1 cellular context compared by ENCODE assay signal in genomic region chr13:113803409-113804016, GRCh38.
TF ChIP-seq lines count a peak whose summit lies in the region.

No MANE protein-coding gene starts in this region.

TF ChIP-seq in H1, 55 proteins besides CTCF, POLR2A, EP300 and RAD21:
- TF ChIP-seq SIN3A (conservative IDR thresholded peaks at IDR 0.05 in 1 of 2, IDR thresholded peaks at IDR 0.05 in 1 of 2; ENCODE audit: low read depth in 1 of 2, low read length in 2 of 2) (no peak), RNF2 (IDR thresholded peaks at IDR 0.05; ENCODE audit: borderline replicate concordance, low read depth, low read length, missing control alignments, poor library complexity, severe bottlenecking) (no peak), ZNF274 (IDR thresholded peaks at IDR 0.05; ENCODE audit: borderline replicate concordance, extremely low read depth, low read length) (no peak), GTF2F1 (IDR thresholded peaks at IDR 0.05; ENCODE audit: borderline replicate concordance, low read depth, low read length) (no peak), FOSL1 (IDR thresholded peaks at IDR 0.05; ENCODE audit: insufficient read depth, low read depth, low read length) (no peak), RXRA (IDR thresholded peaks at IDR 0.05; ENCODE audit: insufficient read depth, low read depth, low read length) (no peak), JUN (IDR thresholded peaks at IDR 0.05; ENCODE audit: low read depth, low read length) (no peak), RFX5 (IDR thresholded peaks at IDR 0.05; ENCODE audit: borderline replicate concordance, low read depth, low read length) (no peak), SIRT6 (IDR thresholded peaks at IDR 0.05; ENCODE audit: low read length) (no peak), CBX5 (IDR thresholded peaks at IDR 0.05; ENCODE audit: low read depth, low read length) (no peak)
